In genomic region chr3:170869645-170870593, GRCh38 we compare ENCODE assay signal across 8 cellular contexts. TPM values are rescaled to one million over a fixed set of nuclear protein-coding genes. Genes with fewer than 3 reads are reported as not detected.
DNase-seq lines count a peak whose midpoint lies in the region; ATAC-seq and TF ChIP-seq lines count a peak whose summit lies in the region.

TSS of gene RPL22L1 (minus strand) at chr3:170870195. CDS start at chr3:170870167, 28 bp downstream.

- peak within 1 kb of the TSS; percentile 13 to 56 for H3K4me3 ChIP-seq in body of pancreas
- H3K4me3 ChIP-seq in iPS-15b (ENCODE audit: low read depth, low read length): peak within 1 kb of the TSS; percentile 83
- H3K4me3 ChIP-seq in skin epidermis: peak within 1 kb of the TSS; percentile 51 to 81 (median 72)

- ATAC-seq in GM18511 (IDR thresholded peaks at IDR 0.05; ENCODE audit: unreplicated experiment) (peak; percentile 97), HG02981 (IDR thresholded peaks at IDR 0.05; ENCODE audit: unreplicated experiment) (peak; percentile 97), SK-N-SH treated with all-trans-retinoic acid at 6 μM for 48 hours (peak; percentile 97), body of pancreas (peak; percentile 99)

- TF ChIP-seq CTCF in body of pancreas (IDR thresholded peaks at IDR 0.05): peak in 2 of 7 experiments; percentile 8 to 25

- peaks cover 0 to 15% of the 10 kb centered on the region in 2 donors for H3K36me3 ChIP-seq in body of pancreas (replicated peaks in 1 of 2; ENCODE audit: insufficient read depth in 1 of 2, low read depth in 2 of 2)
- H3K36me3 ChIP-seq in iPS-15b (ENCODE audit: control insufficient read depth, insufficient read depth, low read length): peaks cover 11% of the 10 kb centered on the region

- no peaks in the 10 kb centered on the region for H3K27me3 ChIP-seq in body of pancreas
- no peaks in the 10 kb centered on the region for H3K27me3 ChIP-seq in iPS-15b (ENCODE audit: control insufficient read depth, insufficient read depth, low read length)

- intact Hi-C loops in body of pancreas (cut with DNase I): no loop called here

- peak; percentile 88 to 99 (median 99) for TF ChIP-seq POLR2A in body of pancreas (IDR thresholded peaks at IDR 0.05)

- H3K4me1 ChIP-seq in body of pancreas: peaks cover 29% of the 10 kb centered on the region
- H3K4me1 ChIP-seq in iPS-15b (ENCODE audit: control insufficient read depth, insufficient read depth, low read length): no peaks in the 10 kb centered on the region

- 1% methylated on average over 40 to 59 of the region's 59 CpGs for WGBS in body of pancreas, 2 donors

- H3K27ac ChIP-seq in body of pancreas (peak within 1 kb of the TSS; percentile 82 to 94 (median 85)), skin epidermis (peak within 1 kb of the TSS; percentile 58 to 94 (median 88))

- DNase-seq in body of pancreas (peak; percentile 95 to 97 (median 96)), NCI-H1092 treated with DMSO at 0.1 percent for 48 hours (lab: John Stamatoyannopoulos, UW) (no peak), cerebellar nuclear complex (lab: John Stamatoyannopoulos, UW) (no peak)

- peak within 1 kb of the TSS; percentile 97 for H3K9ac ChIP-seq in iPS-15b (ENCODE audit: low read depth, low read length)

- no peaks in the 10 kb centered on the region for H3K9me3 ChIP-seq in body of pancreas
- H3K9me3 ChIP-seq in iPS-15b (ENCODE audit: control insufficient read depth, insufficient read depth, low read length): no peaks in the 10 kb centered on the region

TF ChIP-seq in SK-N-SH treated with all-trans-retinoic acid at 6 μM for 48 hours, 23 proteins besides CTCF, POLR2A, EP300 and RAD21:
- TF ChIP-seq PPARA (CRISPR knock-in tag; IDR thresholded peaks at IDR 0.05; ENCODE audit: borderline replicate concordance) (no peak), TOX (CRISPR knock-in tag; IDR thresholded peaks at IDR 0.05; ENCODE audit: borderline replicate concordance) (no peak), TCF4 (CRISPR knock-in tag; IDR thresholded peaks at IDR 0.05; ENCODE audit: borderline replicate concordance) (no peak), RARB (CRISPR knock-in tag; IDR thresholded peaks at IDR 0.05) (no peak), ISL1 (CRISPR knock-in tag; IDR thresholded peaks at IDR 0.05) (no peak), SNAI2 (CRISPR knock-in tag; IDR thresholded peaks at IDR 0.05) (no peak), TSHZ2 (CRISPR knock-in tag; IDR thresholded peaks at IDR 0.05) (peak; percentile 61), ZFP3 (CRISPR knock-in tag; IDR thresholded peaks at IDR 0.05) (no peak), OSR1 (CRISPR knock-in tag; IDR thresholded peaks at IDR 0.05) (no peak), ESRRG (CRISPR knock-in tag; IDR thresholded peaks at IDR 0.05) (no peak), CSRNP3 (CRISPR knock-in tag; IDR thresholded peaks at IDR 0.05) (0 out of 2 replicates have a peak, but pooled peaks have one; percentile 51), CSDC2 (CRISPR knock-in tag; IDR thresholded peaks at IDR 0.05) (no peak), ZNF8 (CRISPR knock-in tag; IDR thresholded peaks at IDR 0.05) (no peak), ZFP30 (CRISPR knock-in tag; IDR thresholded peaks at IDR 0.05) (no peak)
- TF ChIP-seq, protein P1, sequence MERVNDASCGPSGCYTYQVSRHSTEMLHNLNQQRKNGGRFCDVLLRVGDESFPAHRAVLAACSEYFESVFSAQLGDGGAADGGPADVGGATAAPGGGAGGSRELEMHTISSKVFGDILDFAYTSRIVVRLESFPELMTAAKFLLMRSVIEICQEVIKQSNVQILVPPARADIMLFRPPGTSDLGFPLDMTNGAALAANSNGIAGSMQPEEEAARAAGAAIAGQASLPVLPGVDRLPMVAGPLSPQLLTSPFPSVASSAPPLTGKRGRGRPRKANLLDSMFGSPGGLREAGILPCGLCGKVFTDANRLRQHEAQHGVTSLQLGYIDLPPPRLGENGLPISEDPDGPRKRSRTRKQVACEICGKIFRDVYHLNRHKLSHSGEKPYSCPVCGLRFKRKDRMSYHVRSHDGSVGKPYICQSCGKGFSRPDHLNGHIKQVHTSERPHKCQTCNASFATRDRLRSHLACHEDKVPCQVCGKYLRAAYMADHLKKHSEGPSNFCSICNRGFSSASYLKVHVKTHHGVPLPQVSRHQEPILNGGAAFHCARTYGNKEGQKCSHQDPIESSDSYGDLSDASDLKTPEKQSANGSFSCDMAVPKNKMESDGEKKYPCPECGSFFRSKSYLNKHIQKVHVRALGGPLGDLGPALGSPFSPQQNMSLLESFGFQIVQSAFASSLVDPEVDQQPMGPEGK (CRISPR knock-in tag; IDR thresholded peaks at IDR 0.05; ENCODE audit: borderline replicate concordance): no peak
- TF ChIP-seq, protein P2, sequence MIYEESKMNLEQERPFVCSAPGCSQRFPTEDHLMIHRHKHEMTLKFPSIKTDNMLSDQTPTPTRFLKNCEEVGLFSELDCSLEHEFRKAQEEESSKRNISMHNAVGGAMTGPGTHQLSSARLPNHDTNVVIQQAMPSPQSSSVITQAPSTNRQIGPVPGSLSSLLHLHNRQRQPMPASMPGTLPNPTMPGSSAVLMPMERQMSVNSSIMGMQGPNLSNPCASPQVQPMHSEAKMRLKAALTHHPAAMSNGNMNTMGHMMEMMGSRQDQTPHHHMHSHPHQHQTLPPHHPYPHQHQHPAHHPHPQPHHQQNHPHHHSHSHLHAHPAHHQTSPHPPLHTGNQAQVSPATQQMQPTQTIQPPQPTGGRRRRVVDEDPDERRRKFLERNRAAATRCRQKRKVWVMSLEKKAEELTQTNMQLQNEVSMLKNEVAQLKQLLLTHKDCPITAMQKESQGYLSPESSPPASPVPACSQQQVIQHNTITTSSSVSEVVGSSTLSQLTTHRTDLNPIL (CRISPR knock-in tag; IDR thresholded peaks at IDR 0.05; ENCODE audit: low read depth): 0 out of 2 replicates have a peak, but pooled peaks have one; percentile 22
- TF ChIP-seq, protein P3, sequence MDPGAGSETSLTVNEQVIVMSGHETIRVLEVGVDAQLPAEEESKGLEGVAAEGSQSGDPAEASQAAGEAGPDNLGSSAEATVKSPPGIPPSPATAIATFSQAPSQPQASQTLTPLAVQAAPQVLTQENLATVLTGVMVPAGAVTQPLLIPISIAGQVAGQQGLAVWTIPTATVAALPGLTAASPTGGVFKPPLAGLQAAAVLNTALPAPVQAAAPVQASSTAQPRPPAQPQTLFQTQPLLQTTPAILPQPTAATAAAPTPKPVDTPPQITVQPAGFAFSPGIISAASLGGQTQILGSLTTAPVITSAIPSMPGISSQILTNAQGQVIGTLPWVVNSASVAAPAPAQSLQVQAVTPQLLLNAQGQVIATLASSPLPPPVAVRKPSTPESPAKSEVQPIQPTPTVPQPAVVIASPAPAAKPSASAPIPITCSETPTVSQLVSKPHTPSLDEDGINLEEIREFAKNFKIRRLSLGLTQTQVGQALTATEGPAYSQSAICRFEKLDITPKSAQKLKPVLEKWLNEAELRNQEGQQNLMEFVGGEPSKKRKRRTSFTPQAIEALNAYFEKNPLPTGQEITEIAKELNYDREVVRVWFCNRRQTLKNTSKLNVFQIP (CRISPR knock-in tag; IDR thresholded peaks at IDR 0.05; ENCODE audit: borderline replicate concordance, low read depth): no peak

RNA-seq across cellular contexts. Expression of gene RPL22L1, which starts in this region (rescaled TPM):
- total RNA-seq in body of pancreas: 10 to 100 TPM; 26.0 to 61.2 TPM

Comparison
In these comparisons a context has a peak if more than half of its experiments do, and no peak if none do; other contexts are left out.
1. DNase-seq: peak in body of pancreas (4 of 4); none in NCI-H1092 treated with DMSO at 0.1 percent for 48 hours (single experiment) and cerebellar nuclear complex (0 of 2).
2. Peak in every context shown above with its lines, with median percentiles within 50 percentile points of each other: ATAC-seq and H3K4me3 ChIP-seq.